9 cellular contexts compared by ENCODE assay signal in the genomic region with DNA sequence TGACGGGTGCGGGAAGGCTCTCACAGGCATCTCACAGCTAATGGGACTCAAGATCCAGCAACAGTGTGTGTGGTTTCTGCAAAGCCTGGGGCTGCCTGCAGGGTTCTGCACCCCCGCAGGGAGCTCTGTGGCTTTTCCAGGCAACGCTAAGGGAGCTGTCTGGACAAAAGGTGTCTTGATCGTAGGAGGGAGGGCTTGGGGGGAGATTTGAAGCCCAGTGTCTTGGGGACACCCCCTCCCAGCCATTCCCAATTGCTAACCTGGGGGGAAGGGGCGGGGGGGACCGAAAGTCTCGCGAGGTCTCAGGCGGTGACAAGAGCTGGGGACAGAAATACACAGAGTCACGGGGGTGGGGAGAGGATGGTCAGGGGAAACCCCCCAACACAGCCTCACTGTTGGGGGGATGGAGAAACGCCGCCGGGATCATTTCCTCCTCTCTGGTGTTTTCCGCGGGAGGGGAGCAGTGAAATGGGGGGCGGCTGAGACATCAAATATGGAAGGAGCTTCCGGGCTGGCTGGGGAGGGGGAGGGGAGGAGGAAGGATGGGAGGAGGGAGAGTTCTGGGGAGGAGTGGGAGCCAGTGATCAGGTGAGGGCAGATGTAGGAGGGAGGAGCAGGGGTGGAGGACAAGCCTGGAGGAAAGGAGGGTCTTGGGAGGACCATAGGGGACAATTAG. TPM values are rescaled to one million over a fixed set of nuclear protein-coding genes. Genes with fewer than 3 reads are reported as not detected.
A peak's percentile ranks its signal among the peaks of the same experiment; 100 is the strongest.
DNase-seq lines count a peak whose midpoint lies in the region; ATAC-seq and TF ChIP-seq lines count a peak whose summit lies in the region.
"Had no signal": no experiment of that assay in that cellular context is flagged by ENCODE, and none has a peak within 500 bp of the region (broad histone marks: within the 10 kb centered on the region; RNA-seq: fewer than 3 reads in every experiment).

No MANE protein-coding gene starts in this region.

- H3K4ac ChIP-seq in mesenchymal stem cell (ENCODE audit: low read depth in 1 of 2, low read length in 2 of 2): no peak overlapping the region

- H3K9me3 ChIP-seq in mesenchymal stem cell (ENCODE audit: control insufficient read depth, low read length): no peaks in the 10 kb centered on the region
- H3K9me3 ChIP-seq: thoracic aorta had no signal

- no peak overlapping the region for H2AFZ ChIP-seq in mesenchymal stem cell (ENCODE audit: low read depth, low read length)

- no peaks in the 10 kb centered on the region for H3K79me1 ChIP-seq in mesenchymal stem cell (replicated peaks; ENCODE audit: low read length, poor library complexity, severe bottlenecking)

- peaks cover 0 to 65% (median 14%) of the 10 kb centered on the region in 5 experiments for H3K9me3 Mint-ChIP-seq in brain
- H3K9me3 Mint-ChIP-seq in stimulated activated effector memory CD8-positive, alpha-beta T cell treated with anti-CD3 and anti-CD28 coated beads, Interleukin-12 subunit alpha, Interleukin-12 subunit beta, amount 100 ng/mL, for 72 hours: no peaks in the 10 kb centered on the region

- no peak overlapping the region for H4K8ac ChIP-seq in mesenchymal stem cell (ENCODE audit: low read length)

- no peak overlapping the region for H3K23ac ChIP-seq in mesenchymal stem cell (ENCODE audit: low read length in 2 of 2)

- H2AK5ac ChIP-seq in mesenchymal stem cell (ENCODE audit: low read length, severe bottlenecking): no peak overlapping the region

- H3K4me1 ChIP-seq in mesenchymal stem cell (ENCODE audit: control insufficient read depth, insufficient read depth, low read depth, low read length): no peaks in the 10 kb centered on the region

- no peak overlapping the region for H3K4me3 ChIP-seq in mesenchymal stem cell (ENCODE audit: insufficient read depth in 1 of 2, low read depth in 1 of 2, low read length in 2 of 2)
- H3K4me3 ChIP-seq: thoracic aorta had no signal

- no peaks in the 10 kb centered on the region for H3K36me3 ChIP-seq in mesenchymal stem cell (ENCODE audit: control insufficient read depth in 1 of 2, insufficient read depth in 2 of 2, low read depth in 1 of 2, low read length in 2 of 2)
- H3K36me3 ChIP-seq: thoracic aorta had no signal

- no peak overlapping the region for H3K18ac ChIP-seq in mesenchymal stem cell (ENCODE audit: low read depth in 1 of 2, low read length in 2 of 2)

- DNase-seq in activated T-cell treated with anti-CD3 and anti-CD28 coated beads for 48 hours (ENCODE audit: low read depth) (peak; percentile 32), NCI-H2196 (lab: John Stamatoyannopoulos, UW; ENCODE audit: unreplicated experiment) (peak; percentile 63), mesenchymal stem cell (no peak)
- DNase-seq in activated T-cell treated with anti-CD3 and anti-CD28 coated beads, Interleukin-2, amount 50 U/mL, for 1 hour: no peak
- DNase-seq in stimulated activated effector memory CD8-positive, alpha-beta T cell treated with anti-CD3 and anti-CD28 coated beads, Interleukin-12 subunit alpha, Interleukin-12 subunit beta, amount 100 ng/mL, for 72 hours (ENCODE audit: low spot score in 2 of 2): no peak

- no peak overlapping the region for H3K14ac ChIP-seq in mesenchymal stem cell (ENCODE audit: low read length in 2 of 2)

- H4K91ac ChIP-seq in mesenchymal stem cell (ENCODE audit: low read length): no peak overlapping the region

- no peak overlapping the region for H3K4me2 ChIP-seq in mesenchymal stem cell (ENCODE audit: low read length, poor library complexity, severe bottlenecking)

- H2BK15ac ChIP-seq in mesenchymal stem cell (ENCODE audit: low read depth, poor library complexity, severe bottlenecking): no peak overlapping the region

- peaks cover 38 to 52% of the 10 kb centered on the region in 2 experiments for H3K27me3 ChIP-seq in mesenchymal stem cell (ENCODE audit: control insufficient read depth in 1 of 2, insufficient read depth in 1 of 2, low read length in 2 of 2)

- H2BK5ac ChIP-seq in mesenchymal stem cell (ENCODE audit: low read depth, low read length, poor library complexity, severe bottlenecking): no peak overlapping the region

- peak overlapping the region in 3 of 5 experiments; percentile 85 to 90 (median 88) for H3K4me3 Mint-ChIP-seq in brain
- H3K4me3 Mint-ChIP-seq in stimulated activated effector memory CD8-positive, alpha-beta T cell treated with anti-CD3 and anti-CD28 coated beads, Interleukin-12 subunit alpha, Interleukin-12 subunit beta, amount 100 ng/mL, for 72 hours: peak overlapping the region; percentile 24

- no peak overlapping the region for H3K27ac ChIP-seq in mesenchymal stem cell (ENCODE audit: low read length, poor library complexity, severe bottlenecking)
- H3K27ac ChIP-seq: thoracic aorta had no signal

- H3K4me1 Mint-ChIP-seq in brain: peaks cover 34% of the 10 kb centered on the region
- H3K4me1 Mint-ChIP-seq in stimulated activated effector memory CD8-positive, alpha-beta T cell treated with anti-CD3 and anti-CD28 coated beads, Interleukin-12 subunit alpha, Interleukin-12 subunit beta, amount 100 ng/mL, for 72 hours: peaks cover 21% of the 10 kb centered on the region

- no peak overlapping the region for H3K9ac ChIP-seq in mesenchymal stem cell (ENCODE audit: low read length)

- H2BK12ac ChIP-seq in mesenchymal stem cell (ENCODE audit: low read length in 2 of 2): no peak overlapping the region

- no peak overlapping the region for H2BK120ac ChIP-seq in mesenchymal stem cell (ENCODE audit: low read depth, low read length)

- TF ChIP-seq CTCF in brain (conservative IDR thresholded peaks at IDR 0.05): peak in 1 of 2 experiments; percentile 21

- peaks cover 78% of the 10 kb centered on the region for H3K27me3 Mint-ChIP-seq in brain

- peak; percentile 53 for ATAC-seq in stimulated activated effector memory CD8-positive, alpha-beta T cell treated with anti-CD3 and anti-CD28 coated beads, Interleukin-12 subunit alpha, Interleukin-12 subunit beta, amount 100 ng/mL, for 72 hours
- no peak for ATAC-seq in GM21528 (IDR thresholded peaks at IDR 0.05; ENCODE audit: low FRiP score, unreplicated experiment)
- no peak for ATAC-seq in HG02840 (IDR thresholded peaks at IDR 0.05; ENCODE audit: low FRiP score, unreplicated experiment)

- H3K27ac Mint-ChIP-seq in brain: peak overlapping the region in 3 of 5 experiments; percentile 53 to 97 (median 95)
- no peak overlapping the region for H3K27ac Mint-ChIP-seq in stimulated activated effector memory CD8-positive, alpha-beta T cell treated with anti-CD3 and anti-CD28 coated beads, Interleukin-12 subunit alpha, Interleukin-12 subunit beta, amount 100 ng/mL, for 72 hours

- WGBS in mesenchymal stem cell: 5% methylated on average over 13 of the region's 18 CpGs

- peaks cover 5% of the 10 kb centered on the region for H3K36me3 Mint-ChIP-seq in brain
- no peaks in the 10 kb centered on the region for H3K36me3 Mint-ChIP-seq in stimulated activated effector memory CD8-positive, alpha-beta T cell treated with anti-CD3 and anti-CD28 coated beads, Interleukin-12 subunit alpha, Interleukin-12 subunit beta, amount 100 ng/mL, for 72 hours

RNA-seq across cellular contexts. Expression of gene KCNC3, which starts 13.3 kb away (rescaled TPM):
- polyA plus RNA-seq in brain (ENCODE audit: insufficient read depth, low read depth, low replicate concordance): 12.3 TPM
- 0.04 TPM for polyA plus RNA-seq in mesenchymal stem cell (2013, experiment 1 of 2)
- polyA plus RNA-seq in mesenchymal stem cell (2013, experiment 2 of 2): 0.07 TPM

RNA-seq across cellular contexts. Expression of gene NAPSA, which starts 49.5 kb away (rescaled TPM):
- polyA plus RNA-seq in brain (ENCODE audit: insufficient read depth, low read depth, low replicate concordance): 0.17 TPM
- polyA plus RNA-seq in mesenchymal stem cell (2013, experiment 1 of 2): 0.25 TPM
- polyA plus RNA-seq in mesenchymal stem cell (2013, experiment 2 of 2): 0.10 TPM

Comparison
In these comparisons a context has a peak if more than half of its experiments do, and no peak if none do; other contexts are left out.
1. DNase-seq: peak in activated T-cell treated with anti-CD3 and anti-CD28 coated beads for 48 hours (single experiment) and NCI-H2196 (single experiment); none in activated T-cell treated with anti-CD3 and anti-CD28 coated beads, Interleukin-2, amount 50 U/mL, for 1 hour (single experiment), stimulated activated effector memory CD8-positive, alpha-beta T cell treated with anti-CD3 and anti-CD28 coated beads, Interleukin-12 subunit alpha, Interleukin-12 subunit beta, amount 100 ng/mL, for 72 hours (0 of 2) and mesenchymal stem cell (single experiment).